Comparison of ENCODE assay signal across 8 cellular contexts in genomic region chr12:50024804-50025186, GRCh38. TPM values are rescaled to one million over a fixed set of nuclear protein-coding genes. Genes with fewer than 3 reads are reported as not detected.
DNase-seq lines count a peak whose midpoint lies in the region; ATAC-seq, FAIRE-seq and TF ChIP-seq lines count a peak whose summit lies in the region.

No MANE protein-coding gene starts in this region.

- TF ChIP-seq POLR2A in HCT116 (IDR thresholded peaks at IDR 0.05; ENCODE audit: borderline replicate concordance, extremely low read depth, insufficient read depth, insufficient read length) (no peak), endothelial cell of umbilical vein (IDR thresholded peaks at IDR 0.05; ENCODE audit: low read depth, low read length) (no peak)

- dilution Hi-C loops in endothelial cell of umbilical vein (cut with MboI; ENCODE audit: extremely low pct_ligation_motif_present, low sequenced_read_pairs) = no loop called here

- peak overlapping the region; percentile 98 for H3K9ac ChIP-seq in HCT116 (ENCODE audit: low read length)
- H3K9ac ChIP-seq in endothelial cell of umbilical vein (replicated peaks; ENCODE audit: extremely low read depth, insufficient read depth, low read length) = peak overlapping the region; percentile 31

- DNase-seq in EH (ENCODE audit: low read depth) = peak; percentile 33
- no peak for DNase-seq in HCT116 (ENCODE audit: low read depth, low spot score)
- DNase-seq in OCI-M1 (lab: John Stamatoyannopoulos, UW) = peak; percentile 47
- peak; percentile 23 for DNase-seq in endothelial cell of umbilical vein (ENCODE audit: low read depth, low spot score)
- DNase-seq in mucosa of gallbladder (ENCODE audit: low spot score) = no peak
- DNase-seq in Ammon's horn (ENCODE audit: low spot score) = no peak
- DNase-seq in GOT3 (lab: John Stamatoyannopoulos, UW) = no peak

- RAD21 ChIA-PET in HCT116 (lab: Charles Lee; ENCODE audit: low non-redundant PET in 1 of 2, low total read pairs in 2 of 2, uncharacterized antibody in 2 of 2, unreplicated experiment in 2 of 2) = no interaction called here

- H4K20me1 ChIP-seq in HCT116 (ENCODE audit: insufficient read depth) (no peaks in the 10 kb centered on the region), endothelial cell of umbilical vein (replicated peaks; ENCODE audit: control insufficient read depth, extremely low read depth, insufficient read depth, low read length) (no peaks in the 10 kb centered on the region)

- H3K4me3 ChIP-seq in HCT116 (replicated peaks in 1 of 2; ENCODE audit: low read depth in 1 of 2, low read length in 2 of 2) = peak overlapping the region; percentile 61 to 95
- peak overlapping the region; percentile 40 to 98 (median 64) for H3K4me3 ChIP-seq in endothelial cell of umbilical vein (replicated peaks in 1 of 3; ENCODE audit: insufficient read depth in 1 of 3, low read depth in 1 of 3, low read length in 3 of 3)
- peak overlapping the region; percentile 74 to 81 for H3K4me3 ChIP-seq in neutrophil (ENCODE audit: low read depth in 1 of 2, low read length in 1 of 2)

- H3K79me2 ChIP-seq in HCT116 (ENCODE audit: insufficient read depth, low read length) (peaks cover 55% of the 10 kb centered on the region), endothelial cell of umbilical vein (ENCODE audit: control insufficient read depth, insufficient read depth, low read length) (peaks cover 52% of the 10 kb centered on the region)

- H3K36me3 ChIP-seq in HCT116 (ENCODE audit: control insufficient read depth in 1 of 2, insufficient read depth in 2 of 2, low read length in 2 of 2) (peaks cover 2 to 13% of the 10 kb centered on the region in 2 experiments; a peak in 2 of 4 replicates), endothelial cell of umbilical vein (ENCODE audit: control insufficient read depth in 2 of 2, extremely low read depth in 1 of 2, insufficient read depth in 2 of 2, low read length in 2 of 2) (no peaks in the 10 kb centered on the region), neutrophil (peaks cover 8% of the 10 kb centered on the region)

- CTCF ChIA-PET in HCT116 (lab: Charles Lee) = interaction anchor here (1.6 to 1.7 kb wide), 2 partner anchors 14 to 58 kb away, joined by 4 to 13 read pairs; no protein-coding TSS in a partner anchor
- CTCF ChIA-PET in endothelial cell of umbilical vein (lab: Charles Lee) = interaction anchor here (0.8 to 3.3 kb wide), 12 partner anchors 8 to 60 kb away, joined by 4 to 18 read pairs (median 6); partner anchors contain the start of gene SMARCD1

- H3K4me2 ChIP-seq in HCT116 (ENCODE audit: low read length) (peak overlapping the region; percentile 68), endothelial cell of umbilical vein (ENCODE audit: insufficient read depth, low read length) (peak overlapping the region; percentile 54)

- TF ChIP-seq RAD21 in HCT116 (IDR thresholded peaks at IDR 0.05; ENCODE audit: low read depth) = no peak

- H3K27ac ChIP-seq in HCT116 (ENCODE audit: low read depth, low read length) (peak overlapping the region; percentile 71), endothelial cell of umbilical vein (ENCODE audit: insufficient read depth, low read depth, low read length) (peak overlapping the region; percentile 16), neutrophil (peak overlapping the region; percentile 64)

- peaks cover 3% of the 10 kb centered on the region; the same call in 1 of the 2 replicates for H3K9me2 ChIP-seq in HCT116 (ENCODE audit: insufficient read depth)

- H2AFZ ChIP-seq in HCT116 (ENCODE audit: low read depth, low read length, poor library complexity, severe bottlenecking) (no peak overlapping the region), endothelial cell of umbilical vein (ENCODE audit: low read depth, low read length) (peak overlapping the region; percentile 73)

- H3K9me3 ChIP-seq in HCT116 (ENCODE audit: control insufficient read depth in 1 of 2, insufficient read depth in 1 of 2, low read depth in 1 of 2, low read length in 2 of 2) (no peaks in the 10 kb centered on the region), endothelial cell of umbilical vein (replicated peaks; ENCODE audit: control insufficient read depth, insufficient read depth, low read length) (no peaks in the 10 kb centered on the region), neutrophil (no peaks in the 10 kb centered on the region)

- BruUV-seq in HCT116 (replicated peaks; lab: Mats Ljungman, UMichigan) (TSS peak; percentile 58), endothelial cell of umbilical vein (replicated peaks; lab: Mats Ljungman, UMichigan) (no TSS peak)

- H3K4me1 ChIP-seq in HCT116 (ENCODE audit: control insufficient read depth in 1 of 2, insufficient read depth in 2 of 2, low read length in 2 of 2) (peaks cover 11 to 20% of the 10 kb centered on the region in 2 experiments), endothelial cell of umbilical vein (ENCODE audit: control insufficient read depth, extremely low read depth, insufficient read depth, low read length) (peaks cover 10% of the 10 kb centered on the region), neutrophil (ENCODE audit: control insufficient read depth in 1 of 2, insufficient read depth in 1 of 2, low read depth in 1 of 2, low read length in 1 of 2) (peaks cover 16 to 20% of the 10 kb centered on the region in 2 experiments)

- H3K27me3 ChIP-seq in HCT116 (ENCODE audit: insufficient read depth, low read length) (no peaks in the 10 kb centered on the region), endothelial cell of umbilical vein (ENCODE audit: control insufficient read depth in 2 of 2, insufficient read depth in 2 of 2, low read length in 2 of 2) (peaks cover 11 to 17% of the 10 kb centered on the region in 2 experiments), neutrophil (no peaks in the 10 kb centered on the region)

- peak; percentile 44 for ATAC-seq in HCT116

- TF ChIP-seq CTCF in HCT116 (IDR thresholded peaks at IDR 0.05 in 2 of 3, conservative IDR thresholded peaks at IDR 0.05 in 1 of 3; ENCODE audit: borderline replicate concordance in 1 of 3, insufficient read depth in 1 of 3, low read depth in 2 of 3, low read length in 2 of 3) (no peak), endothelial cell of umbilical vein (IDR thresholded peaks at IDR 0.05; ENCODE audit: extremely low read depth in 1 of 2, insufficient read depth in 1 of 2, low read depth in 1 of 2, low read length in 2 of 2) (no peak), neutrophil (IDR thresholded peaks at IDR 0.05) (no peak)

- H3K9me1 ChIP-seq in endothelial cell of umbilical vein (replicated peaks; ENCODE audit: control insufficient read depth, extremely low read depth, insufficient read depth, low read length) = no peaks in the 10 kb centered on the region

- no peak for FAIRE-seq in endothelial cell of umbilical vein (lab: Jason Lieb, UNC)

- intact Hi-C loops in HCT116 (cut with micrococcal nuclease) = no loop called here
- intact Hi-C loops in endothelial cell of umbilical vein (cut with micrococcal nuclease) = no loop called here

- POLR2A ChIA-PET in HCT116 (lab: Charles Lee) = interaction anchor here (1.3 kb wide), 1 partner anchor 46 kb away, joined by 3 read pairs; no protein-coding TSS in a partner anchor
- POLR2A ChIA-PET in endothelial cell of umbilical vein (lab: Charles Lee) = interaction anchor here (0.6 kb wide), 1 partner anchor 60 kb away, joined by 3 read pairs; the partner anchor contains the start of gene SMARCD1

TF ChIP-seq in HCT116, 20 proteins besides CTCF, POLR2A, EP300 and RAD21:
- TF ChIP-seq ZFX (IDR thresholded peaks at IDR 0.05) (peak; percentile 38; the same call in 1 of the 2 replicates), TCF7L2 (IDR thresholded peaks at IDR 0.05; ENCODE audit: borderline replicate concordance, extremely low read depth, insufficient read depth, insufficient read length) (no peak)

TF ChIP-seq in endothelial cell of umbilical vein, 7 proteins besides CTCF, POLR2A, EP300 and RAD21 (continues in another document):
- no peak for TF ChIP-seq MYC (IDR thresholded peaks at IDR 0.05; ENCODE audit: low read depth, low read length)
- no peak for TF ChIP-seq FOS (IDR thresholded peaks at IDR 0.05; ENCODE audit: borderline replicate concordance, insufficient read depth, low read length)
- TF ChIP-seq POLR2AphosphoS5 (IDR thresholded peaks at IDR 0.05; ENCODE audit: insufficient read depth, low read depth, low read length) = no peak

RNA-seq across cellular contexts. Expression of gene RACGAP1, which starts 0.5 kb away (rescaled TPM):
- total RNA-seq in HCT116 (2021; ENCODE audit: unreplicated experiment) (147 TPM), endothelial cell of umbilical vein (56.3 and 62.9 TPM in 2 replicates), mucosa of gallbladder (16.6 TPM)
- polyA plus RNA-seq in HCT116 (2012) = 132 and 143 TPM in 2 replicates
- 15.4 and 16.5 TPM in 2 replicates for polyA plus RNA-seq in endothelial cell of umbilical vein
- 30.8 and 31.7 TPM in 2 replicates for polyA plus RNA-seq in endothelial cell of umbilical vein (2011; cell fraction: cytosol; rRNA removed)
- polyA plus RNA-seq in endothelial cell of umbilical vein (2011; cell fraction: nucleus; rRNA removed) = 35.0 and 37.2 TPM in 2 replicates
- polyA plus RNA-seq in endothelial cell of umbilical vein (2012) = 30.3 and 55.7 TPM in 2 replicates
- polyA minus RNA-seq in endothelial cell of umbilical vein = 42.7 and 50.6 TPM in 2 replicates
- polyA minus RNA-seq in endothelial cell of umbilical vein (2011; cell fraction: cytosol; rRNA and poly(A)+ RNA removed) = 104 TPM
- polyA minus RNA-seq in endothelial cell of umbilical vein (2011; cell fraction: nucleus; rRNA and poly(A)+ RNA removed) = 14.4 and 22.9 TPM in 2 replicates

RNA-seq across cellular contexts. Expression of gene ASIC1, which starts 32.6 kb away (rescaled TPM):
- total RNA-seq in HCT116 (2021; ENCODE audit: unreplicated experiment) (28.9 TPM), endothelial cell of umbilical vein (0.53 and 0.55 TPM in 2 replicates), mucosa of gallbladder (4.1 TPM)
- 22.5 and 25.3 TPM in 2 replicates for polyA plus RNA-seq in HCT116 (2012)
- 0.66 and 0.75 TPM in 2 replicates for polyA plus RNA-seq in endothelial cell of umbilical vein
- polyA plus RNA-seq in endothelial cell of umbilical vein (2011; cell fraction: cytosol; rRNA removed) = 0.32 and 0.56 TPM in 2 replicates
- 1.4 and 1.8 TPM in 2 replicates for polyA plus RNA-seq in endothelial cell of umbilical vein (2011; cell fraction: nucleus; rRNA removed)
- 1.1 and 1.2 TPM in 2 replicates for polyA plus RNA-seq in endothelial cell of umbilical vein (2012)
- 0.90 and 1.1 TPM in 2 replicates for polyA minus RNA-seq in endothelial cell of umbilical vein
- polyA minus RNA-seq in endothelial cell of umbilical vein (2011; cell fraction: cytosol; rRNA and poly(A)+ RNA removed) = 3.4 TPM
- 0.58 and 0.67 TPM in 2 replicates for polyA minus RNA-seq in endothelial cell of umbilical vein (2011; cell fraction: nucleus; rRNA and poly(A)+ RNA removed)

RNA-seq across cellular contexts. Expression of gene AQP6, which starts 52.0 kb away (rescaled TPM):
- not detected for total RNA-seq in HCT116 (2021; ENCODE audit: unreplicated experiment)
- polyA plus RNA-seq in HCT116 (2012) = 0.10 TPM in 2 replicates
- not detected in 2 replicates for total RNA-seq in endothelial cell of umbilical vein
- polyA plus RNA-seq in endothelial cell of umbilical vein = 0.04 TPM in 1 of 2 replicates, not detected in the other
- polyA plus RNA-seq in endothelial cell of umbilical vein (2011; cell fraction: cytosol; rRNA removed) = not detected in 2 replicates
- polyA plus RNA-seq in endothelial cell of umbilical vein (2011; cell fraction: nucleus; rRNA removed) = 0.07 and 0.20 TPM in 2 replicates
- not detected in 2 replicates for polyA plus RNA-seq in endothelial cell of umbilical vein (2012)
- polyA minus RNA-seq in endothelial cell of umbilical vein = not detected in 2 replicates
- polyA minus RNA-seq in endothelial cell of umbilical vein (2011; cell fraction: cytosol; rRNA and poly(A)+ RNA removed) = not detected
- not detected in 2 replicates for polyA minus RNA-seq in endothelial cell of umbilical vein (2011; cell fraction: nucleus; rRNA and poly(A)+ RNA removed)
- total RNA-seq in mucosa of gallbladder = 0.32 TPM

Comparison
In these comparisons a context has a peak if more than half of its experiments do, and no peak if none do; other contexts are left out.
1. DNase-seq: peak in EH (single experiment), OCI-M1 (single experiment) and endothelial cell of umbilical vein (single experiment); none in HCT116 (single experiment), mucosa of gallbladder (single experiment), Ammon's horn (single experiment) and GOT3 (single experiment).
2. H3K27ac ChIP-seq: peak in every context shown above with its lines; median percentile 71 in HCT116; 64 in neutrophil; 16 in endothelial cell of umbilical vein.
3. Peak in every context shown above with its lines, with median percentiles within 50 percentile points of each other: H3K4me3 ChIP-seq.